Comparison of ENCODE assay signal across 8 cellular contexts in genomic region chr16:4693296-4693955, GRCh38. TPM values are rescaled to one million over a fixed set of nuclear protein-coding genes. Genes with fewer than 3 reads are reported as not detected.
DNase-seq lines count a peak whose midpoint lies in the region; ATAC-seq and TF ChIP-seq lines count a peak whose summit lies in the region.

Gene NUDT16L1 (plus strand): TSS chr16:4693562. CDS start chr16:4693727, 165 bp downstream.

- H3K4me1 Mint-ChIP-seq in naive B cell: peaks cover 6 to 12% (median 12%) of the 10 kb centered on the region in 3 donors
- H3K4me1 Mint-ChIP-seq in stimulated activated effector memory CD8-positive, alpha-beta T cell treated with anti-CD3 and anti-CD28 coated beads, Interleukin-12 subunit alpha, Interleukin-12 subunit beta, amount 100 ng/mL, for 72 hours: peaks cover 14% of the 10 kb centered on the region

- peak within 1 kb of the TSS; percentile 81 to 93 (median 90) for H3K27ac Mint-ChIP-seq in naive B cell
- H3K27ac Mint-ChIP-seq in stimulated activated effector memory CD8-positive, alpha-beta T cell treated with anti-CD3 and anti-CD28 coated beads, Interleukin-12 subunit alpha, Interleukin-12 subunit beta, amount 100 ng/mL, for 72 hours: peak within 1 kb of the TSS; percentile 83

- peak; percentile 90 to 93 for ATAC-seq in naive B cell (ENCODE audit: low read depth in 2 of 2)
- ATAC-seq in stimulated activated effector memory CD8-positive, alpha-beta T cell treated with anti-CD3 and anti-CD28 coated beads, Interleukin-12 subunit alpha, Interleukin-12 subunit beta, amount 100 ng/mL, for 72 hours: peak; percentile 97

- no peak; the same call in 1 of the 2 replicates for TF ChIP-seq CTCF in LNCaP clone FGC (IDR thresholded peaks at IDR 0.05; ENCODE audit: control insufficient read depth, extremely low read depth, insufficient read depth)

- no peaks in the 10 kb centered on the region for H3K27me3 Mint-ChIP-seq in naive B cell

- H3K4me3 Mint-ChIP-seq in naive B cell: peak within 1 kb of the TSS; percentile 82 to 94 (median 90)
- peak within 1 kb of the TSS; percentile 73 for H3K4me3 Mint-ChIP-seq in stimulated activated effector memory CD8-positive, alpha-beta T cell treated with anti-CD3 and anti-CD28 coated beads, Interleukin-12 subunit alpha, Interleukin-12 subunit beta, amount 100 ng/mL, for 72 hours

- DNase-seq in EH (ENCODE audit: low read depth): peak; percentile 95
- DNase-seq in GOT3 (lab: John Stamatoyannopoulos, UW): peak; percentile 95
- peak; percentile 81 for DNase-seq in LNCaP clone FGC (ENCODE audit: low read depth)
- peak; percentile 99 for DNase-seq in RPMI8226
- DNase-seq in activated T-helper 1 cell treated with anti-CD3 and anti-CD28 coated beads, Interleukin-2, amount 50 U/mL, for 16 hours (ENCODE audit: low read depth in 1 of 2, low spot score in 1 of 2): peak; percentile 94 to 98
- peak; percentile 93 for DNase-seq in fibroblast of gingiva (ENCODE audit: low read depth)
- DNase-seq in naive B cell: peak; percentile 98
- peak; percentile 97 to 98 for DNase-seq in stimulated activated effector memory CD8-positive, alpha-beta T cell treated with anti-CD3 and anti-CD28 coated beads, Interleukin-12 subunit alpha, Interleukin-12 subunit beta, amount 100 ng/mL, for 72 hours (ENCODE audit: low spot score in 2 of 2)

- H3K9me3 Mint-ChIP-seq in naive B cell: no peaks in the 10 kb centered on the region
- H3K9me3 Mint-ChIP-seq in stimulated activated effector memory CD8-positive, alpha-beta T cell treated with anti-CD3 and anti-CD28 coated beads, Interleukin-12 subunit alpha, Interleukin-12 subunit beta, amount 100 ng/mL, for 72 hours: no peaks in the 10 kb centered on the region

- peak within 1 kb of the TSS; percentile 82 for H3K4me3 ChIP-seq in LNCaP clone FGC (ENCODE audit: low read depth, low read length)

- no peaks in the 10 kb centered on the region for H3K36me3 Mint-ChIP-seq in naive B cell
- peaks cover 52% of the 10 kb centered on the region for H3K36me3 Mint-ChIP-seq in stimulated activated effector memory CD8-positive, alpha-beta T cell treated with anti-CD3 and anti-CD28 coated beads, Interleukin-12 subunit alpha, Interleukin-12 subunit beta, amount 100 ng/mL, for 72 hours

RNA-seq across cellular contexts. Expression of gene NUDT16L1, which starts in this region (rescaled TPM):
- polyA plus RNA-seq in naive B cell (ENCODE audit: low read depth in 6 of 6): 100 to 1,000 TPM in 1 of 6 donors, 10 to 100 TPM in 5; 57.7 to 121 (median 76.4) TPM

Comparison
In these comparisons a context has a peak if more than half of its experiments do, and no peak if none do; other contexts are left out.
1. Peak in every context shown above with its lines: DNase-seq, ATAC-seq and H3K4me3 ChIP-seq.